Comparison of ENCODE assay signal across 8 cellular contexts in the genomic region with DNA sequence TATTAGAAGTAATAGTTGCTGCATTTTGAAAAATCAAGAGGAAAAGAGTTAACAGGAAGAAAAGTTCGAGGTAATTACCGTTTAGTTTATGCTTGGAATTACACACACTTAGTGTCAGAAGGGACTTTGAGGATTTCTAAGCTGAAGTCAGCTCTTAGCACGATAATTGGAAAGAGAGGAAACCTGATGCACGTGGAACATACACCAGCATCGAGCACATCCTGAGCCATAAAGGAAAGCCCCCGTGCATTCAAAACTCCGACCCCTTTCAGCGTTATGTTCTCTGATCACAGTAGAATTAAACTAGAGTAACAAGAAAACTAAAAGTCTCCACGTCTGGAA. TPM values are rescaled to one million over a fixed set of nuclear protein-coding genes. Genes with fewer than 3 reads are reported as not detected.
A peak's percentile ranks its signal among the peaks of the same experiment; 100 is the strongest.
DNase-seq lines count a peak whose midpoint lies in the region; ATAC-seq and TF ChIP-seq lines count a peak whose summit lies in the region.

No MANE protein-coding gene starts in this region.

- peak overlapping the region; percentile 64 for H2AFZ ChIP-seq in neuron (ENCODE audit: low read depth, low read length)

- H3K27me3 ChIP-seq in MG63: no peaks in the 10 kb centered on the region
- H3K27me3 ChIP-seq in dorsolateral prefrontal cortex: no peaks in the 10 kb centered on the region
- no peaks in the 10 kb centered on the region for H3K27me3 ChIP-seq in neuron (ENCODE audit: insufficient read depth, low read length)

- TF ChIP-seq CTCF in GM12865 (IDR thresholded peaks at IDR 0.05; ENCODE audit: insufficient read depth, low read depth, low read length, missing control alignments): no peak
- peak in 2 of 56 donors; percentile 1 to 5 for TF ChIP-seq CTCF in dorsolateral prefrontal cortex (IDR thresholded peaks at IDR 0.05 in 54 of 56, conservative IDR thresholded peaks at IDR 0.05 in 2 of 56; ENCODE audit: low read depth in 1 of 56, partially characterized antibody in 56 of 56)

- peaks cover 18% of the 10 kb centered on the region for H3K4me1 ChIP-seq in neuron (ENCODE audit: insufficient read depth, low read length)

- DNase-seq in GM12865 (ENCODE audit: low read depth) (no peak), MG63 (no peak), dorsolateral prefrontal cortex (no peak), DMS53 (lab: John Stamatoyannopoulos, UW) (no peak), GM19240 (ENCODE audit: insufficient read length, low spot score) (no peak), OCI-M2 (lab: John Stamatoyannopoulos, UW; ENCODE audit: unreplicated experiment) (no peak)

- no peaks in the 10 kb centered on the region for H3K9me3 ChIP-seq in MG63
- H3K9me3 ChIP-seq in neuron (ENCODE audit: low read length): no peaks in the 10 kb centered on the region

- peak overlapping the region in 13 of 59 donors; percentile 7 to 81 (median 57) for H3K27ac ChIP-seq in dorsolateral prefrontal cortex

- intact Hi-C loops in dorsolateral prefrontal cortex (cut with DNase I): loop anchor here (5.0 to 10.0 kb wide), 2 partner anchors 162 to 1275 kb away; a partner anchor contains a TSS

- H3K36me3 ChIP-seq in MG63: no peaks in the 10 kb centered on the region
- H3K36me3 ChIP-seq in neuron (ENCODE audit: insufficient read depth, low read length): no peaks in the 10 kb centered on the region

- peak; percentile 22 for ATAC-seq in GM21619 (IDR thresholded peaks at IDR 0.05; ENCODE audit: unreplicated experiment)

- H3K4me3 ChIP-seq in GM12865 (ENCODE audit: low read depth, low read length) (peak overlapping the region; percentile 72), MG63 (peak overlapping the region; percentile 60), dorsolateral prefrontal cortex (peak overlapping the region; percentile 49 to 98 (median 92)), neuron (ENCODE audit: low read length) (peak overlapping the region; percentile 77)

RNA-seq across cellular contexts. Expression of a gene that starts 0.4 kb away (rescaled TPM):
- total RNA-seq in MG63 (2014; rRNA removed; shearing (Covaris generic); ENCODE audit: low replicate concordance): 3.4 and 5.6 TPM in 2 replicates
- 10 to 100 TPM; 22.7 to 60.0 (median 43.0) TPM for total RNA-seq in dorsolateral prefrontal cortex
